Comparison of ENCODE assay signal across 16 cellular contexts in genomic region chr15:57550640-57551039, GRCh38. TPM values are rescaled to one million over a fixed set of nuclear protein-coding genes. Genes with fewer than 3 reads are reported as not detected.
DNase-seq lines count a peak whose midpoint lies in the region; ATAC-seq, FAIRE-seq and TF ChIP-seq lines count a peak whose summit lies in the region.
"Had no signal": no experiment of that assay in that cellular context is flagged by ENCODE, and none has a peak within 500 bp of the region (broad histone marks: within the 10 kb centered on the region; RNA-seq: fewer than 3 reads in every experiment).

No MANE protein-coding gene starts in this region.

- H3K27me3 ChIP-seq in H9 (ENCODE audit: insufficient read depth, low read length) (no peaks in the 10 kb centered on the region), mammary epithelial cell (ENCODE audit: insufficient read depth, low read length) (no peaks in the 10 kb centered on the region), endodermal cell (ENCODE audit: control insufficient read depth, insufficient read depth, low read length, poor library complexity, severe bottlenecking) (no peaks in the 10 kb centered on the region)
- H3K27me3 ChIP-seq: testis had no signal

- H3K79me2 ChIP-seq in H9 (ENCODE audit: insufficient read depth, low read length) (no peaks in the 10 kb centered on the region), mammary epithelial cell (ENCODE audit: insufficient read depth, low read length) (no peaks in the 10 kb centered on the region)

- H3K18ac ChIP-seq in H9 (ENCODE audit: insufficient read length, low read depth, low read length) = no peak overlapping the region

- H3K23ac ChIP-seq in H9 (ENCODE audit: insufficient read length, low read depth, low read length) = no peak overlapping the region

- no peaks in the 10 kb centered on the region for H3K79me1 ChIP-seq in H9 (ENCODE audit: insufficient read depth, low read depth, low read length, poor library complexity, severe bottlenecking)

- H3K36me3 Mint-ChIP-seq in H9 (ENCODE audit: insufficient read depth in 1 of 3, low read depth in 3 of 3) = peaks cover 23 to 47% (median 45%) of the 10 kb centered on the region in 3 experiments; a peak in 6 of 7 replicates
- H3K36me3 Mint-ChIP-seq in endodermal cell (ENCODE audit: low read depth) = peaks cover 79% of the 10 kb centered on the region
- H3K36me3 Mint-ChIP-seq: activated naive CD4-positive, alpha-beta T cell treated with anti-CD3 and anti-CD28 coated beads, Interleukin-2, amount 50 U/mL, for 24 hours; natural killer cell had no signal

- BruUV-seq in mammary epithelial cell (replicated peaks; lab: Mats Ljungman, UMichigan) = no TSS peak

- H3K9me3 ChIP-seq in H9 (ENCODE audit: control insufficient read depth, low read depth, low read length) (no peaks in the 10 kb centered on the region), mammary epithelial cell (replicated peaks; ENCODE audit: insufficient read depth, low read length) (no peaks in the 10 kb centered on the region), kidney (ENCODE audit: control insufficient read depth in 1 of 2, low read length in 2 of 2) (no peaks in the 10 kb centered on the region), endodermal cell (ENCODE audit: control insufficient read depth, low read length) (no peaks in the 10 kb centered on the region)
- H3K9me3 ChIP-seq: testis had no signal

- H2BK20ac ChIP-seq in H9 (ENCODE audit: low read depth, low read length, poor library complexity, severe bottlenecking) = no peak overlapping the region

- H4K8ac ChIP-seq in H9 (replicated peaks; ENCODE audit: insufficient read length, low read depth, low read length) = no peak overlapping the region

- H3K4me2 ChIP-seq in H9 (ENCODE audit: insufficient read depth, insufficient read length, low read length) (no peak overlapping the region), mammary epithelial cell (ENCODE audit: insufficient read depth, low read depth, low read length) (no peak overlapping the region)

- H4K20me1 ChIP-seq in H9 (ENCODE audit: control insufficient read depth, insufficient read depth, insufficient read length) (no peaks in the 10 kb centered on the region), mammary epithelial cell (ENCODE audit: insufficient read depth, low read length) (no peaks in the 10 kb centered on the region)

- H3K36me3 ChIP-seq in mammary epithelial cell (ENCODE audit: insufficient read depth, low read length) = no peaks in the 10 kb centered on the region
- H3K36me3 ChIP-seq in kidney (ENCODE audit: control insufficient read depth in 1 of 2, insufficient read depth in 2 of 2, low read length in 2 of 2) = peaks cover 25 to 47% of the 10 kb centered on the region in 2 donors
- H3K36me3 ChIP-seq in endodermal cell (ENCODE audit: control insufficient read depth, insufficient read depth, low read length) = peaks cover 70% of the 10 kb centered on the region

- H2AK5ac ChIP-seq in H9 (ENCODE audit: insufficient read length, low read length) = no peak overlapping the region

- H3K23me2 ChIP-seq in H9 (ENCODE audit: insufficient read length, low read depth, low read length, poor library complexity, severe bottlenecking) = no peaks in the 10 kb centered on the region

- no peak overlapping the region for H2BK120ac ChIP-seq in H9 (ENCODE audit: low read depth, low read length, poor library complexity, severe bottlenecking)

- no CpG with 5 or more reads among the region's 4 CpGs for WGBS in H9 (ENCODE audit: extremely low coverage, insufficient read length, low lambda C conversion rate)
- WGBS in mammary epithelial cell (ENCODE audit: low coverage, missing lambda C conversion rate) = 5% methylated on average over 4 of the region's 4 CpGs
- 93 to 100% methylated on average over 2 to 4 of the region's 4 CpGs for WGBS in endodermal cell (ENCODE audit: insufficient coverage in 1 of 2, insufficient read length in 1 of 2), 2 experiments

- H3K27ac Mint-ChIP-seq in H9 = peak overlapping the region in 1 of 3 experiments; percentile 68; a peak in 2 of 7 replicates
- H3K27ac Mint-ChIP-seq in endodermal cell = no peak overlapping the region
- H3K27ac Mint-ChIP-seq: activated CD8-positive, alpha-beta T cell treated with anti-CD3 and anti-CD28 coated beads, Interleukin-2, amount 10 ng/mL, durations not matched to agents 7 days and 5 days; activated naive CD4-positive, alpha-beta T cell treated with anti-CD3 and anti-CD28 coated beads, Interleukin-2, amount 50 U/mL, for 24 hours; natural killer cell had no signal

- H3K4me3 ChIP-seq in mammary epithelial cell (replicated peaks in 1 of 3; ENCODE audit: insufficient read depth in 1 of 3, low read depth in 2 of 3, low read length in 3 of 3) (no peak overlapping the region), kidney (ENCODE audit: low read length in 2 of 2) (no peak overlapping the region), endodermal cell (ENCODE audit: low read length) (no peak overlapping the region)
- H3K4me3 ChIP-seq: testis had no signal

- H3T11ph ChIP-seq in H9 (ENCODE audit: low read length) = no peak overlapping the region

- H3K4me1 ChIP-seq in H9 (ENCODE audit: insufficient read depth, low read length) = peaks cover 6% of the 10 kb centered on the region; the same call in 1 of the 2 replicates
- peaks cover 48% of the 10 kb centered on the region for H3K4me1 ChIP-seq in mammary epithelial cell (ENCODE audit: insufficient read depth, low read length)
- peaks cover 59% of the 10 kb centered on the region in 2 donors for H3K4me1 ChIP-seq in kidney (ENCODE audit: control insufficient read depth in 1 of 2, insufficient read depth in 1 of 2, low read depth in 1 of 2, low read length in 2 of 2)
- H3K4me1 ChIP-seq in endodermal cell (ENCODE audit: control insufficient read depth, insufficient read depth, low read length) = peaks cover 27% of the 10 kb centered on the region

- DNase-seq in H9 (no peak), mammary epithelial cell (no peak), kidney (peak; percentile 91), sciatic nerve (ENCODE audit: low spot score) (peak; percentile 70), endodermal cell (no peak)
- no peak for DNase-seq in NK-92 treated with Interleukin-12 subunit alpha and Interleukin-12 subunit beta, amount 100 ng/mL, for 24 hours (lab: John Stamatoyannopoulos, UW)
- DNase-seq: activated CD8-positive, alpha-beta T cell treated with anti-CD3 and anti-CD28 coated beads, Interleukin-2, amount 10 ng/mL, durations not matched to agents 7 days and 5 days; AML-193; effector CD4-positive, alpha-beta T cell; natural killer cell; NCI-H1436; NCI-H774; testis had no signal

- no peak overlapping the region for H3K14ac ChIP-seq in H9 (ENCODE audit: insufficient read depth, low read length)

- H3K4me3 Mint-ChIP-seq in H9 = no peak overlapping the region
- H3K4me3 Mint-ChIP-seq in endodermal cell = no peak overlapping the region
- H3K4me3 Mint-ChIP-seq: activated CD8-positive, alpha-beta T cell treated with anti-CD3 and anti-CD28 coated beads, Interleukin-2, amount 10 ng/mL, durations not matched to agents 7 days and 5 days; activated naive CD4-positive, alpha-beta T cell treated with anti-CD3 and anti-CD28 coated beads, Interleukin-2, amount 50 U/mL, for 24 hours; natural killer cell had no signal

- H3K27ac ChIP-seq in H9 (ENCODE audit: insufficient read length, low read depth, low read length) (no peak overlapping the region), mammary epithelial cell (ENCODE audit: insufficient read depth, low read depth, low read length) (no peak overlapping the region), kidney (ENCODE audit: low read depth in 2 of 2, low read length in 2 of 2) (peak overlapping the region; percentile 90 to 95), endodermal cell (ENCODE audit: low read depth, low read length) (no peak overlapping the region)
- H3K27ac ChIP-seq: testis had no signal

- no peak overlapping the region for H3K56ac ChIP-seq in H9 (ENCODE audit: insufficient read length, low read depth, low read length)

- H3K4me1 Mint-ChIP-seq in H9 = peaks cover 39 to 47% of the 10 kb centered on the region in 2 experiments
- peaks cover 48% of the 10 kb centered on the region for H3K4me1 Mint-ChIP-seq in endodermal cell
- H3K4me1 Mint-ChIP-seq: activated naive CD4-positive, alpha-beta T cell treated with anti-CD3 and anti-CD28 coated beads, Interleukin-2, amount 50 U/mL, for 24 hours; natural killer cell had no signal

- 0 out of 2 replicates have a peak overlapping the region, but pooled peaks have one; percentile 18 for H2BK15ac ChIP-seq in H9 (ENCODE audit: low read depth, low read length)

- H4K91ac ChIP-seq in H9 (ENCODE audit: insufficient read length, low read depth, low read length) = no peak overlapping the region

- no peak overlapping the region for H2BK12ac ChIP-seq in H9 (ENCODE audit: insufficient read length, low read depth, low read length)

- dilution Hi-C loops in mammary epithelial cell (cut with HindIII; ENCODE audit: low sequenced_read_pairs) = no loop called here

- H2AFZ ChIP-seq in H9 (ENCODE audit: low read length) (no peak overlapping the region), mammary epithelial cell (ENCODE audit: low read depth, low read length) (peak overlapping the region; percentile 40)

- ATAC-seq in sciatic nerve (peak; percentile 45), GM21367 (IDR thresholded peaks at IDR 0.05; ENCODE audit: unreplicated experiment) (no peak), GM18519 (IDR thresholded peaks at IDR 0.05; ENCODE audit: low FRiP score, unreplicated experiment) (no peak)
- ATAC-seq: activated CD8-positive, alpha-beta T cell treated with anti-CD3 and anti-CD28 coated beads, Interleukin-2, amount 10 ng/mL, durations not matched to agents 7 days and 5 days; natural killer cell had no signal

- H3K27me3 Mint-ChIP-seq in H9 (ENCODE audit: low read depth) (no peaks in the 10 kb centered on the region), endodermal cell (ENCODE audit: insufficient read depth) (no peaks in the 10 kb centered on the region)
- H3K27me3 Mint-ChIP-seq: activated naive CD4-positive, alpha-beta T cell treated with anti-CD3 and anti-CD28 coated beads, Interleukin-2, amount 50 U/mL, for 24 hours had no signal

- H3K9me3 Mint-ChIP-seq in H9 (no peaks in the 10 kb centered on the region), endodermal cell (no peaks in the 10 kb centered on the region)
- H3K9me3 Mint-ChIP-seq: activated naive CD4-positive, alpha-beta T cell treated with anti-CD3 and anti-CD28 coated beads, Interleukin-2, amount 50 U/mL, for 24 hours; natural killer cell had no signal

- H3K9ac ChIP-seq in H9 (ENCODE audit: extremely low read depth, insufficient read length, low read length) (no peak overlapping the region), mammary epithelial cell (ENCODE audit: insufficient read depth, low read length) (no peak overlapping the region), kidney (ENCODE audit: low read length in 2 of 2) (peak overlapping the region in 1 of 2 donors; percentile 69), endodermal cell (ENCODE audit: extremely low read depth, low read length, poor library complexity, severe bottlenecking) (no peak overlapping the region)

- in situ Hi-C loops in mammary epithelial cell (cut with MboI; ENCODE audit: low sequenced_read_pairs in 2 of 2) = loop anchor here in 1 of 2 donors (10.0 kb wide), 1 partner anchor 314 kb away; no protein-coding TSS in a partner anchor

- TF ChIP-seq CTCF in H9 (conservative IDR thresholded peaks at IDR 0.05) (no peak), mammary epithelial cell (conservative IDR thresholded peaks at IDR 0.05 in 1 of 2, IDR thresholded peaks at IDR 0.05 in 1 of 2; ENCODE audit: extremely low read depth in 1 of 2, insufficient read depth in 1 of 2, low read depth in 1 of 2, low read length in 2 of 2) (no peak), kidney (IDR thresholded peaks at IDR 0.05; ENCODE audit: borderline replicate concordance, extremely low read depth, insufficient read depth) (no peak), endodermal cell (conservative IDR thresholded peaks at IDR 0.05) (no peak)

- H2BK5ac ChIP-seq in H9 (ENCODE audit: insufficient read length, low read length) = no peak overlapping the region

- intact Hi-C loops in mammary epithelial cell (cut with micrococcal nuclease) = no loop called here
- intact Hi-C loops in kidney (cut with DNase I) = no loop called here
- intact Hi-C loops in sciatic nerve (cut with DNase I) = no loop called here

- CTCF ChIA-PET in mammary epithelial cell (lab: Charles Lee; ENCODE audit: low non-redundant PET) = no interaction called here

- peak; percentile 64 for FAIRE-seq in kidney (lab: Jason Lieb, UNC)

- no peak overlapping the region for H3K4ac ChIP-seq in H9 (ENCODE audit: low read depth, low read length)

- no peak overlapping the region for H4K5ac ChIP-seq in H9 (ENCODE audit: insufficient read length, low read depth, low read length)

RNA-seq across cellular contexts. Expression of gene MYZAP, which starts 41.1 kb away (rescaled TPM):
- 0.63 and 0.72 TPM in 2 replicates for total RNA-seq in H9 (2021)
- total RNA-seq in mammary epithelial cell = 1 to 10 TPM; 1.0 to 4.8 TPM
- polyA plus RNA-seq in mammary epithelial cell = 1.0 TPM
- polyA minus RNA-seq in mammary epithelial cell = not detected
- 3.3 TPM for total RNA-seq in kidney
- polyA plus RNA-seq in kidney (ENCODE audit: insufficient read depth, low read depth, low replicate concordance) = 6.1 TPM
- total RNA-seq in sciatic nerve = 3.7 TPM
- total RNA-seq in endodermal cell = under 1 TPM; 0.22 to 0.33 TPM
- polyA plus RNA-seq in endodermal cell (2013, experiment 1 of 2) = 0.78 TPM
- 0.58 TPM for polyA plus RNA-seq in endodermal cell (2013, experiment 2 of 2)
- total RNA-seq: activated CD8-positive, alpha-beta T cell treated with anti-CD3 and anti-CD28 coated beads, Interleukin-2, amount 10 ng/mL, durations not matched to agents 7 days and 5 days; natural killer cell had no signal

Comparison
In these comparisons a context has a peak if more than half of its experiments do, and no peak if none do; other contexts are left out.
1. DNase-seq: peak in kidney (single experiment) and sciatic nerve (single experiment); none in H9 (single experiment), mammary epithelial cell (single experiment), endodermal cell (single experiment) and NK-92 treated with Interleukin-12 subunit alpha and Interleukin-12 subunit beta, amount 100 ng/mL, for 24 hours (single experiment).
2. H3K27ac ChIP-seq: peak in kidney (2 of 2); none in H9 (single experiment), mammary epithelial cell (single experiment) and endodermal cell (single experiment).